In the genomic region with DNA sequence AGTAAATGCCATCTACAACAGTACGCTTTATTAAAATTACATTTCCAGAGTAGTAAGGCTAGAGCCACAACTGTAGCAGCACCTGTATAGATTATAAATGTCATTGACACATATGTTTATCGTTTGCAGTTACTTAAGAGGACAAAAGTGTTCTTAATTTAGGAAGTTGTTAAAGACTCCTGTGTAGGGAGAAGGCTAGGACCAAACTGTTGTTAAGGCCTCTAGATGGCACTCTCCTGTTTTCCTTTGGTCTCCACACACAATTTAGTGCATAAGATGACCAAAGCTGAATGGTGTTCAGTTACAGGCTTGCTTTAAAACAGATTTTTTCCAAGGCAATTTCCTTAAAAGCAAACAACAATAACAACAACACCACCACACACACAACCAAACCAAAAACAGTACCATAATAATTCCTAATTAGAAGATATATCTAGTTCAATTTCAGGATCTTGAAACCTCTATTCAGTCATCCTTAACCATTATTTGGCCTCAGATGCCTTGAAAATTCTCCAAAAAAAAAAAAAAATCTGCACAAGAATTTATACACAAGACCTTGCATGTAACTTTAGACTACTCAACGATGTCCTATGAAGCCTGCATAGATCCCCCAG, we compare ENCODE assay signal across 8 cellular contexts. TPM values are rescaled to one million over a fixed set of nuclear protein-coding genes. Genes with fewer than 3 reads are reported as not detected.
DNase-seq lines count a peak whose midpoint lies in the region; ATAC-seq and TF ChIP-seq lines count a peak whose summit lies in the region.

No MANE protein-coding gene starts in this region.

- no peaks in the 10 kb centered on the region for H3K27me3 ChIP-seq in A673 (replicated peaks; ENCODE audit: insufficient read depth, low read depth, low read length, poor library complexity)

- no peak overlapping the region for H3K4me3 ChIP-seq in A673 (ENCODE audit: low read depth, low read length, poor library complexity, severe bottlenecking)
- no peak overlapping the region for H3K4me3 ChIP-seq in NB4 (ENCODE audit: low read depth, low read length)
- no peak overlapping the region for H3K4me3 ChIP-seq in epithelial cell of esophagus (ENCODE audit: low read length)

- intact Hi-C loops in A673 (cut with micrococcal nuclease; ENCODE audit: unreplicated experiment): loop anchor here (1.0 to 5.0 kb wide), 3 partner anchors 219 to 347 kb away; a partner anchor contains a TSS

- peaks cover 7% of the 10 kb centered on the region for H3K4me1 ChIP-seq in A673 (ENCODE audit: insufficient read depth, low read length, poor library complexity, severe bottlenecking)

- no peak overlapping the region for H3K27ac ChIP-seq in A673 (ENCODE audit: low read depth, low read length, poor library complexity, severe bottlenecking)

- peak; percentile 85 for TF ChIP-seq CTCF in A673 (conservative IDR thresholded peaks at IDR 0.05; ENCODE audit: low read depth, low read length)
- TF ChIP-seq CTCF in NB4 (IDR thresholded peaks at IDR 0.05; ENCODE audit: low read depth, low read length): peak; percentile 70
- TF ChIP-seq CTCF in epithelial cell of esophagus (IDR thresholded peaks at IDR 0.05; ENCODE audit: insufficient read depth, low read depth, low read length, missing control alignments): peak; percentile 82

- peak; percentile 84 for DNase-seq in A673 (ENCODE audit: low spot score)
- DNase-seq in GF-D8 (lab: John Stamatoyannopoulos, UW): peak; percentile 91
- peak; percentile 83 for DNase-seq in NB4 (ENCODE audit: low read depth)
- DNase-seq in epithelial cell of esophagus (ENCODE audit: low read depth): peak; percentile 75
- DNase-seq in mucosa of gallbladder (ENCODE audit: low spot score): peak; percentile 28

- POLR2A ChIA-PET in A673 (lab: Charles Lee; ENCODE audit: low non-redundant PET): no interaction called here

- no peak for TF ChIP-seq POLR2A in NB4 (IDR thresholded peaks at IDR 0.05; ENCODE audit: extremely low read depth, insufficient read length)

- H3K9me3 ChIP-seq in A673 (ENCODE audit: low read depth, low read length, poor library complexity, severe bottlenecking): no peaks in the 10 kb centered on the region

- peaks cover 14% of the 10 kb centered on the region for H3K36me3 ChIP-seq in A673 (ENCODE audit: insufficient read depth, low read length, poor library complexity, severe bottlenecking)

- CTCF ChIA-PET in A673 (lab: Charles Lee): interaction anchor here (0.5 to 1.4 kb wide), 9 partner anchors 89 to 347 kb away, joined by 3 to 9 read pairs (median 3); a partner anchor contains a TSS

- BruUV-seq in A673 (replicated peaks; lab: Mats Ljungman, UMichigan): no TSS peak

- ATAC-seq in SK-N-SH treated with all-trans-retinoic acid at 6 μM for 48 hours (peak; percentile 100), GM21528 (IDR thresholded peaks at IDR 0.05; ENCODE audit: low FRiP score, unreplicated experiment) (no peak), HG03025 (IDR thresholded peaks at IDR 0.05; ENCODE audit: low FRiP score, unreplicated experiment) (no peak)

TF ChIP-seq in SK-N-SH treated with all-trans-retinoic acid at 6 μM for 48 hours, 23 proteins besides CTCF, POLR2A, EP300 and RAD21:
- TF ChIP-seq ZNF70 (CRISPR knock-in tag; IDR thresholded peaks at IDR 0.05) (no peak), ZFP30 (CRISPR knock-in tag; IDR thresholded peaks at IDR 0.05) (no peak), BACH2 (CRISPR knock-in tag; IDR thresholded peaks at IDR 0.05; ENCODE audit: borderline replicate concordance) (no peak), ESRRG (CRISPR knock-in tag; IDR thresholded peaks at IDR 0.05) (no peak), ZNF8 (CRISPR knock-in tag; IDR thresholded peaks at IDR 0.05) (no peak), CSDC2 (CRISPR knock-in tag; IDR thresholded peaks at IDR 0.05) (no peak), ISL1 (CRISPR knock-in tag; IDR thresholded peaks at IDR 0.05) (no peak), PPARA (CRISPR knock-in tag; IDR thresholded peaks at IDR 0.05; ENCODE audit: borderline replicate concordance) (no peak), OSR1 (CRISPR knock-in tag; IDR thresholded peaks at IDR 0.05) (no peak)
- TF ChIP-seq, protein P1, sequence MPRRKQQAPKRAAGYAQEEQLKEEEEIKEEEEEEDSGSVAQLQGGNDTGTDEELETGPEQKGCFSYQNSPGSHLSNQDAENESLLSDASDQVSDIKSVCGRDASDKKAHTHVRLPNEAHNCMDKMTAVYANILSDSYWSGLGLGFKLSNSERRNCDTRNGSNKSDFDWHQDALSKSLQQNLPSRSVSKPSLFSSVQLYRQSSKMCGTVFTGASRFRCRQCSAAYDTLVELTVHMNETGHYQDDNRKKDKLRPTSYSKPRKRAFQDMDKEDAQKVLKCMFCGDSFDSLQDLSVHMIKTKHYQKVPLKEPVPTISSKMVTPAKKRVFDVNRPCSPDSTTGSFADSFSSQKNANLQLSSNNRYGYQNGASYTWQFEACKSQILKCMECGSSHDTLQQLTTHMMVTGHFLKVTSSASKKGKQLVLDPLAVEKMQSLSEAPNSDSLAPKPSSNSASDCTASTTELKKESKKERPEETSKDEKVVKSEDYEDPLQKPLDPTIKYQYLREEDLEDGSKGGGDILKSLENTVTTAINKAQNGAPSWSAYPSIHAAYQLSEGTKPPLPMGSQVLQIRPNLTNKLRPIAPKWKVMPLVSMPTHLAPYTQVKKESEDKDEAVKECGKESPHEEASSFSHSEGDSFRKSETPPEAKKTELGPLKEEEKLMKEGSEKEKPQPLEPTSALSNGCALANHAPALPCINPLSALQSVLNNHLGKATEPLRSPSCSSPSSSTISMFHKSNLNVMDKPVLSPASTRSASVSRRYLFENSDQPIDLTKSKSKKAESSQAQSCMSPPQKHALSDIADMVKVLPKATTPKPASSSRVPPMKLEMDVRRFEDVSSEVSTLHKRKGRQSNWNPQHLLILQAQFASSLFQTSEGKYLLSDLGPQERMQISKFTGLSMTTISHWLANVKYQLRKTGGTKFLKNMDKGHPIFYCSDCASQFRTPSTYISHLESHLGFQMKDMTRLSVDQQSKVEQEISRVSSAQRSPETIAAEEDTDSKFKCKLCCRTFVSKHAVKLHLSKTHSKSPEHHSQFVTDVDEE (CRISPR knock-in tag; IDR thresholded peaks at IDR 0.05): no peak
- TF ChIP-seq, protein P2, sequence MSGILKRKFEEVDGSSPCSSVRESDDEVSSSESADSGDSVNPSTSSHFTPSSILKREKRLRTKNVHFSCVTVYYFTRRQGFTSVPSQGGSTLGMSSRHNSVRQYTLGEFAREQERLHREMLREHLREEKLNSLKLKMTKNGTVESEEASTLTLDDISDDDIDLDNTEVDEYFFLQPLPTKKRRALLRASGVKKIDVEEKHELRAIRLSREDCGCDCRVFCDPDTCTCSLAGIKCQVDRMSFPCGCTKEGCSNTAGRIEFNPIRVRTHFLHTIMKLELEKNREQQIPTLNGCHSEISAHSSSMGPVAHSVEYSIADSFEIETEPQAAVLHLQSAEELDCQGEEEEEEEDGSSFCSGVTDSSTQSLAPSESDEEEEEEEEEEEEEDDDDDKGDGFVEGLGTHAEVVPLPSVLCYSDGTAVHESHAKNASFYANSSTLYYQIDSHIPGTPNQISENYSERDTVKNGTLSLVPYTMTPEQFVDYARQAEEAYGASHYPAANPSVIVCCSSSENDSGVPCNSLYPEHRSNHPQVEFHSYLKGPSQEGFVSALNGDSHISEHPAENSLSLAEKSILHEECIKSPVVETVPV (CRISPR knock-in tag; IDR thresholded peaks at IDR 0.05): no peak

RNA-seq across cellular contexts. Expression of a gene that starts 42.5 kb away (rescaled TPM):
- total RNA-seq in A673 (2021): 0.35 and 0.43 TPM in 2 replicates
- 23.3 TPM for total RNA-seq in mucosa of gallbladder

RNA-seq across cellular contexts. Expression of a gene that starts 50.2 kb away (rescaled TPM):
- total RNA-seq in A673 (2021): not detected in 2 replicates
- 8.4 TPM for total RNA-seq in mucosa of gallbladder

RNA-seq across cellular contexts. Expression of a gene that starts 56.8 kb away (rescaled TPM):
- total RNA-seq in A673 (2021) (not detected in 2 replicates), mucosa of gallbladder (not detected)

Comparison
In these comparisons a context has a peak if more than half of its experiments do, and no peak if none do; other contexts are left out.
1. DNase-seq: peak in every context shown above with its lines; median percentile 91 in GF-D8; 84 in A673; 83 in NB4; 75 in epithelial cell of esophagus; 28 in mucosa of gallbladder.
2. RNA of a gene that starts 42.5 kb away (total RNA-seq): 23.3 TPM in mucosa of gallbladder (single experiment); 0.35 to 0.43 TPM in A673; every median in the first group is over 10 times any median in the second.
3. Peak in every context shown above with its lines, with median percentiles within 50 percentile points of each other: CTCF ChIP-seq.